Comparison of ENCODE assay signal across 13 cellular contexts in the genomic region with DNA sequence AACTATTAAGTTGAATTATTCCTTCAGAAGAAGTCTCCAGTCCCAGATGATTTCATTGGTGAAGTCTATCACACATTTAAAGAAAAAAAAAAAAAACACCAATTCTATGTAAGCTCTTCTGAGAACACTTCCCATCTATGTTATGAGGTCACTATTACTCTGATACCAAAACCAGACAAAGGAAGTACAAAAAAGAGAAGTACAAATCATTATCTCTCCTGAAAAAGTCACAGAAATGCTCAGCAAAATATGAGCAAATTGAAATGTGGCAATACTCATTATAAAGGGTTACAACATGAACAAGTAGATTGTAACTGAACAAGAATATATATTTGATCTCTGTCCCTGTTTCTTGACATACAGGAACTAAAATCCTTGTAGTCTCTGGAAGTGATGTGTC.
"Had no signal": no experiment of that assay in that cellular context is flagged by ENCODE, and none has a peak within 500 bp of the region (broad histone marks: within the 10 kb centered on the region; RNA-seq: fewer than 3 reads in every experiment).

No MANE protein-coding gene starts in this region.

- H3K27me3 ChIP-seq: neutrophil, spleen, tibial artery had no signal

- H2AFZ ChIP-seq: parathyroid adenoma had no signal

- DNase-seq: activated CD4-positive, alpha-beta T cell treated with anti-CD3 and anti-CD28 coated beads, Interleukin-2, amount 50 U/mL, for 4 hours; activated gamma-delta T cell treated with Interleukin-2 at 50 U/mL for 16 hours; amniotic stem cell; mesenchymal stem cell; mucosa of descending colon; naive thymus-derived CD8-positive, alpha-beta T cell; spleen; stimulated activated CD8-positive, alpha-beta memory T cell treated with anti-CD3 and anti-CD28 coated beads, Interleukin-4, amount 100 ng/mL, for 48 hours; stimulated activated naive CD4-positive, alpha-beta T cell treated with Interleukin-2 at 50 U/mL for 16 hours; substantia nigra; tibial artery had no signal

- H3K27ac ChIP-seq: neutrophil, parathyroid adenoma, spleen, tibial artery had no signal

- H3K36me3 ChIP-seq: neutrophil, spleen, tibial artery had no signal

- H3K4me3 ChIP-seq: mucosa of descending colon, spleen, tibial artery had no signal

- H3K9me3 ChIP-seq: mucosa of descending colon, neutrophil, spleen, tibial artery had no signal

- ATAC-seq: mucosa of descending colon; naive thymus-derived CD8-positive, alpha-beta T cell had no signal

- H3K79me2 ChIP-seq: parathyroid adenoma had no signal

- H3K4me1 ChIP-seq: parathyroid adenoma, spleen, tibial artery had no signal
